In the genomic region with DNA sequence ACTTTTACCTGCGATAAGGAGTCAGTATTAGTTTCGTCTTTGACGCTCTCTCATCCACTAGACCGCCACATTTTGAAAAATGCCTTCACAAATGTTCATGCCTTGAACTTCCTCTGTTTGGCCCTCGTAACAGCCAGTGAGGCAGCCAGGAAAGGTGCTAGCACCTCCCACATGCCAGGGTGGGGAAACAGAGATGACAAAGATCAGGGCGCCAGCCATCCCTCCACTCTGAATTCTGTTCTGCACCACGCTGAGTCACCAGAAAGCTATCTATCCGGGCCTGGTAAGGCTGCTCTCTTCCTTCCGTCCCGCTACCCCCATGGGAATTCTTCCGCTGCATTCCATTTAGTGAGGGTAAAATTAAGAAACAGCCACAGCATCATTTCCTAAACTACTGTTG, we compare ENCODE assay signal across 9 cellular contexts. TPM values are rescaled to one million over a fixed set of nuclear protein-coding genes. Genes with fewer than 3 reads are reported as not detected.
DNase-seq lines count a peak whose midpoint lies in the region; ATAC-seq and TF ChIP-seq lines count a peak whose summit lies in the region.
"Had no signal": no experiment of that assay in that cellular context is flagged by ENCODE, and none has a peak within 500 bp of the region (broad histone marks: within the 10 kb centered on the region; RNA-seq: fewer than 3 reads in every experiment).

No MANE protein-coding gene starts in this region.

- H3K36me3 Mint-ChIP-seq in T-cell = peaks cover 67% of the 10 kb centered on the region

- peaks cover 16% of the 10 kb centered on the region for H3K4me1 ChIP-seq in RWPE2 (ENCODE audit: insufficient read depth, poor library complexity, severe bottlenecking)

- DNase-seq in GF-D8 (lab: John Stamatoyannopoulos, UW) (peak; percentile 52), RWPE2 (ENCODE audit: low spot score) (peak; percentile 92), fibroblast of gingiva (ENCODE audit: low read depth) (peak; percentile 89), skeletal muscle cell (ENCODE audit: low read depth) (peak; percentile 79), T-cell (no peak), NCI-H2081 treated with DMSO at 0.1 percent for 48 hours (lab: John Stamatoyannopoulos, UW) (no peak), GDM1 (lab: John Stamatoyannopoulos, UW) (no peak)
- DNase-seq: mucosa of descending colon, SHP77 had no signal

- H3K4me3 ChIP-seq in RWPE2 (ENCODE audit: severe bottlenecking) (no peak overlapping the region), skeletal muscle cell (ENCODE audit: low read depth, low read length) (no peak overlapping the region)
- H3K4me3 ChIP-seq: mucosa of descending colon had no signal

- ATAC-seq in RWPE2 (ENCODE audit: low read depth) = peak; percentile 87
- no peak for ATAC-seq in T-cell (replicated peaks in 1 of 4)
- ATAC-seq: mucosa of descending colon had no signal

- POLR2A ChIA-PET in T-cell (lab: Charles Lee) = no interaction called here

- H3K9me3 Mint-ChIP-seq in T-cell = no peaks in the 10 kb centered on the region

- peak overlapping the region; percentile 71 for H3K27ac ChIP-seq in RWPE2 (ENCODE audit: poor library complexity, severe bottlenecking)

- no peaks in the 10 kb centered on the region for H3K27me3 Mint-ChIP-seq in T-cell

- no peak for TF ChIP-seq CTCF in RWPE2 (IDR thresholded peaks at IDR 0.05; ENCODE audit: poor library complexity, severe bottlenecking)

- peaks cover 46% of the 10 kb centered on the region for H3K36me3 ChIP-seq in RWPE2 (ENCODE audit: low read depth)

- H3K4me1 Mint-ChIP-seq in T-cell = peaks cover 4 to 11% (median 4%) of the 10 kb centered on the region in 3 donors

- no peak overlapping the region for H3K27ac Mint-ChIP-seq in T-cell

- H3K9me3 ChIP-seq in RWPE2 (ENCODE audit: severe bottlenecking) = no peaks in the 10 kb centered on the region
- H3K9me3 ChIP-seq: mucosa of descending colon had no signal

- H3K27me3 ChIP-seq in RWPE2 (ENCODE audit: insufficient read depth, poor library complexity, severe bottlenecking) = no peaks in the 10 kb centered on the region

- no peak overlapping the region for H3K4me3 Mint-ChIP-seq in T-cell

- CTCF ChIA-PET in T-cell (lab: Charles Lee) = interaction anchor here in 1 of 2 donors (0.8 kb wide), 1 partner anchor 80 kb away, joined by 3 read pairs; no protein-coding TSS in a partner anchor

RNA-seq across cellular contexts. Expression of gene BCL2L10, which starts 31.3 kb away (rescaled TPM):
- total RNA-seq in T-cell = under 1 TPM in 3 of 5 donors, not detected in 2; 0.20 to 0.44 (median 0.37) TPM

RNA-seq across cellular contexts. Expression of gene GNB5, which starts 47.3 kb away (rescaled TPM):
- total RNA-seq in T-cell = 10 to 100 TPM; 39.7 to 74.4 (median 54.7) TPM

Comparison
In these comparisons a context has a peak if more than half of its experiments do, and no peak if none do; other contexts are left out.
1. DNase-seq: peak in GF-D8 (single experiment), RWPE2 (single experiment), fibroblast of gingiva (single experiment) and skeletal muscle cell (single experiment); none in T-cell (0 of 34), NCI-H2081 treated with DMSO at 0.1 percent for 48 hours (single experiment) and GDM1 (single experiment).